9 cellular contexts compared by ENCODE assay signal in the genomic region with DNA sequence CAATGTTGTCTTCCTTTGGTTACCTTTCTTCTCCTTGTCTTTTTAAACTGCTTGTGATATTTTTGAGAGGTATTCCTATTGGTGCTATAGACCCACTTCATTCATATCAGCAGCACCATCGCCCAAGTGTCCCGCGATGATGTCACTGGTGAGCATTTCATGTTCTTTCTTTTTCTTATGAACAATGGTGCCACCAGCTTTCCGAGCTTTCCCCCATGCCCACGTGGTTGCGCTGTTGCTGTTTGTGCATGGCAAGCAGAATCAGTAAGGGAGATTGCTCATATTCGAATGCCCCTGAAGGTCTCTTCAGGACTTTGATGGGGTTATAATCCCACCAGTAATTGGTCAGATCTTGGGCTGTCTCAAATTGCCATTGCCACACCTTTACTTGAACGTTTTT.
DNase-seq lines count a peak whose midpoint lies in the region; ATAC-seq and TF ChIP-seq lines count a peak whose summit lies in the region.
"Had no signal": no experiment of that assay in that cellular context is flagged by ENCODE, and none has a peak within 500 bp of the region (broad histone marks: within the 10 kb centered on the region; RNA-seq: fewer than 3 reads in every experiment).

No MANE protein-coding gene starts in this region.

- peak; percentile 24 for DNase-seq in Right ventricle myocardium superior
- DNase-seq in right atrium auricular region (ENCODE audit: low spot score), result no peak
- peak; percentile 11 for DNase-seq in WTC11 (ENCODE audit: low spot score)
- peak; percentile 34 for DNase-seq in fibroblast of gingiva (ENCODE audit: low read depth)
- peak; percentile 34 for DNase-seq in stimulated activated naive CD8-positive, alpha-beta T cell treated with anti-CD3 and anti-CD28 coated beads, Interleukin-15, Interleukin-2, amounts not matched to agents 100 U/mL and 50 U/mL, for 24 hours
- DNase-seq in NCI-H1092 treated with DMSO at 0.1 percent for 48 hours (lab: John Stamatoyannopoulos, UW), result no peak
- no peak for DNase-seq in retina
- no peak for DNase-seq in trophoblast cell

- H3K27me3 ChIP-seq in right atrium auricular region (no peaks in the 10 kb centered on the region), trophoblast cell (ENCODE audit: insufficient read depth, low read length) (no peaks in the 10 kb centered on the region)

- POLR2A ChIA-PET in WTC11 (lab: Charles Lee), result no interaction called here

- H3K79me2 ChIP-seq in trophoblast cell (ENCODE audit: control insufficient read depth, insufficient read depth, low read length, poor library complexity), result no peaks in the 10 kb centered on the region

- no peak overlapping the region for H3K23ac ChIP-seq in trophoblast cell (ENCODE audit: low read length)

- H4K91ac ChIP-seq in trophoblast cell (ENCODE audit: low read depth, low read length), result no peak overlapping the region

- H2BK120ac ChIP-seq in trophoblast cell (ENCODE audit: insufficient read depth, low read length, poor library complexity), result no peak overlapping the region

- no CpG with 5 or more reads among the region's 8 CpGs for WGBS in trophoblast cell (ENCODE audit: extremely low coverage, insufficient coverage, insufficient read length)

- no peak overlapping the region for H3K4ac ChIP-seq in trophoblast cell (ENCODE audit: low read depth, low read length)

- no peak overlapping the region for H3K14ac ChIP-seq in trophoblast cell (ENCODE audit: low read length)

- no peak overlapping the region for H2BK12ac ChIP-seq in trophoblast cell (ENCODE audit: low read length)

- H3K27ac ChIP-seq in right atrium auricular region (no peak overlapping the region), trophoblast cell (ENCODE audit: low read depth, low read length) (no peak overlapping the region)
- H3K27ac ChIP-seq: C4-2B had no signal

- no peak overlapping the region for H3K4me3 Mint-ChIP-seq in WTC11

- H3K9ac ChIP-seq in trophoblast cell (ENCODE audit: low read length), result no peak overlapping the region

- H3K4me3 ChIP-seq in right atrium auricular region, result no peak overlapping the region
- no peak overlapping the region for H3K4me3 ChIP-seq in trophoblast cell (ENCODE audit: low read depth, low read length)

- H4K8ac ChIP-seq in trophoblast cell (ENCODE audit: low read depth, low read length), result no peak overlapping the region

- no peak overlapping the region for H2AK5ac ChIP-seq in trophoblast cell (ENCODE audit: low read length)

- H4K12ac ChIP-seq in trophoblast cell (ENCODE audit: low read depth, low read length), result no peak overlapping the region

- H3K36me3 ChIP-seq in right atrium auricular region, result no peaks in the 10 kb centered on the region
- no peaks in the 10 kb centered on the region for H3K36me3 ChIP-seq in trophoblast cell (ENCODE audit: control insufficient read depth in 1 of 2, insufficient read depth in 2 of 2, low read length in 2 of 2)

- H3K9me3 Mint-ChIP-seq in WTC11, result peaks cover 11% of the 10 kb centered on the region

- H3K79me1 ChIP-seq in trophoblast cell (ENCODE audit: low read length), result no peaks in the 10 kb centered on the region

- H2BK5ac ChIP-seq in trophoblast cell (ENCODE audit: low read depth, low read length, poor library complexity), result no peak overlapping the region

- CTCF ChIA-PET in WTC11 (lab: Charles Lee), result interaction anchor here (3.1 kb wide), 1 partner anchor 142 kb away, joined by 18 read pairs; no protein-coding TSS in a partner anchor

- TF ChIP-seq CTCF in right atrium auricular region (IDR thresholded peaks at IDR 0.05) (no peak), WTC11 (IDR thresholded peaks at IDR 0.05) (no peak)

- H3K36me3 Mint-ChIP-seq in WTC11, result peaks cover under 1% of the 10 kb centered on the region; the same call in 1 of the 2 replicates

- no peaks in the 10 kb centered on the region for H3K4me1 Mint-ChIP-seq in WTC11

- H3K27me3 Mint-ChIP-seq in WTC11 (ENCODE audit: low read depth), result peaks cover 89% of the 10 kb centered on the region

- ATAC-seq in Right ventricle myocardium superior (ENCODE audit: poor library complexity) (no peak), WTC11 (no peak)
- peak; percentile 68 for ATAC-seq in stimulated activated naive CD8-positive, alpha-beta T cell treated with anti-CD3 and anti-CD28 coated beads, Interleukin-15, Interleukin-2, amounts not matched to agents 100 U/mL and 50 U/mL, for 24 hours

- no peak overlapping the region for H3K4me2 ChIP-seq in trophoblast cell (ENCODE audit: low read length)

- no peak overlapping the region for H2AFZ ChIP-seq in trophoblast cell (ENCODE audit: insufficient read depth, low read length, poor library complexity)

- no peak overlapping the region for H3K27ac Mint-ChIP-seq in WTC11

- intact Hi-C loops in Right ventricle myocardium superior (cut with DNase I), result no loop called here

- H3K18ac ChIP-seq in trophoblast cell (ENCODE audit: low read length), result no peak overlapping the region

- H3K9me3 ChIP-seq in right atrium auricular region, result no peaks in the 10 kb centered on the region
- H3K9me3 ChIP-seq in trophoblast cell (ENCODE audit: insufficient read depth, low read depth, low read length), result no peaks in the 10 kb centered on the region

- H3K4me1 ChIP-seq in right atrium auricular region, result no peaks in the 10 kb centered on the region
- H3K4me1 ChIP-seq in trophoblast cell (ENCODE audit: control insufficient read depth in 1 of 2, insufficient read depth in 2 of 2, low read length in 2 of 2), result no peaks in the 10 kb centered on the region

TF ChIP-seq in WTC11, 78 proteins besides CTCF, POLR2A, EP300 and RAD21:
- no peak for TF ChIP-seq ZNF423 (CRISPR knock-in tag; IDR thresholded peaks at IDR 0.05)
- no peak for TF ChIP-seq HMGA2 (CRISPR knock-in tag; IDR thresholded peaks at IDR 0.05)
- TF ChIP-seq RORB (CRISPR knock-in tag; IDR thresholded peaks at IDR 0.05), result no peak
- TF ChIP-seq JUN (CRISPR knock-in tag; IDR thresholded peaks at IDR 0.05), result no peak

Comparison
In these comparisons a context has a peak if more than half of its experiments do, and no peak if none do; other contexts are left out.
1. DNase-seq: peak in Right ventricle myocardium superior (single experiment), WTC11 (single experiment), fibroblast of gingiva (single experiment) and stimulated activated naive CD8-positive, alpha-beta T cell treated with anti-CD3 and anti-CD28 coated beads, Interleukin-15, Interleukin-2, amounts not matched to agents 100 U/mL and 50 U/mL, for 24 hours (single experiment); none in right atrium auricular region (single experiment), NCI-H1092 treated with DMSO at 0.1 percent for 48 hours (single experiment), retina (single experiment) and trophoblast cell (0 of 2).